In genomic region chr14:20683125-20683895, GRCh38 we compare ENCODE assay signal across 8 cellular contexts. TPM values are rescaled to one million over a fixed set of nuclear protein-coding genes. Genes with fewer than 3 reads are reported as not detected.
DNase-seq lines count a peak whose midpoint lies in the region; ATAC-seq and TF ChIP-seq lines count a peak whose summit lies in the region.

No MANE protein-coding gene starts in this region.

- peaks cover 31% of the 10 kb centered on the region for H3F3A ChIP-seq in DOHH2 (ENCODE audit: control insufficient read depth, insufficient read depth)

- TF ChIP-seq CTCF in DOHH2 (IDR thresholded peaks at IDR 0.05; ENCODE audit: low read depth, low read length, poor library complexity, severe bottlenecking) (no peak), LNCaP clone FGC (IDR thresholded peaks at IDR 0.05; ENCODE audit: control insufficient read depth, extremely low read depth, insufficient read depth) (no peak), uterus (IDR thresholded peaks at IDR 0.05) (peak in 1 of 4 experiments; percentile 19)

- WGBS in right cardiac atrium = under 1% methylated on average over 38 of the region's 38 CpGs

- no peaks in the 10 kb centered on the region for H3K9me2 ChIP-seq in DOHH2 (replicated peaks; ENCODE audit: control insufficient read depth, low read length)

- TF ChIP-seq POLR2A in uterus (IDR thresholded peaks at IDR 0.05) = no peak

- no peaks in the 10 kb centered on the region for H3K79me2 ChIP-seq in DOHH2 (ENCODE audit: control insufficient read depth, low read length)

- peaks cover 44% of the 10 kb centered on the region for H3K4me1 ChIP-seq in DOHH2 (ENCODE audit: control insufficient read depth, low read length)
- peaks cover 6% of the 10 kb centered on the region for H3K4me1 ChIP-seq in right cardiac atrium (ENCODE audit: control insufficient read depth, insufficient read depth, low read length)
- H3K4me1 ChIP-seq in uterus = no peaks in the 10 kb centered on the region

- peak overlapping the region; percentile 95 for H3K4me2 ChIP-seq in DOHH2 (ENCODE audit: low read length)

- peak; percentile 26 for ATAC-seq in GM21825 (IDR thresholded peaks at IDR 0.05; ENCODE audit: unreplicated experiment)
- peak; percentile 63 to 70 for ATAC-seq in right cardiac atrium

- intact Hi-C loops in right cardiac atrium (cut with DNase I) = loop anchor here (5.0 kb wide), 4 partner anchors 51 to 351 kb away; partner anchors contain the start of genes PARP2 (in 2 of the 4) and CCNB1IP1 (in 1 of the 4)
- intact Hi-C loops in uterus (cut with DNase I; ENCODE audit: low total_unique reads) = loop anchor here (2.0 kb wide), 1 partner anchor 69 kb away; no protein-coding TSS in a partner anchor

- DNase-seq in LNCaP clone FGC (ENCODE audit: low read depth) = peak; percentile 79
- DNase-seq in SW 1271 (lab: John Stamatoyannopoulos, UW) = peak; percentile 89 to 93
- peak; percentile 90 for DNase-seq in amniotic epithelial cell (ENCODE audit: low read depth)
- DNase-seq in right cardiac atrium = peak; percentile 78 to 89 (median 86)
- peak; percentile 91 for DNase-seq in putamen (ENCODE audit: low spot score)
- peak; percentile 80 to 83 for DNase-seq in uterus

- H4K20me1 ChIP-seq in DOHH2 (ENCODE audit: control insufficient read depth, insufficient read depth, low read depth, low read length) = no peaks in the 10 kb centered on the region

- H3K36me3 ChIP-seq in DOHH2 (ENCODE audit: control insufficient read depth, low read length) (no peaks in the 10 kb centered on the region), uterus (no peaks in the 10 kb centered on the region)

- H3K4me3 ChIP-seq in DOHH2 (ENCODE audit: low read length) (peak overlapping the region; percentile 96), LNCaP clone FGC (ENCODE audit: low read depth, low read length) (peak overlapping the region; percentile 79), right cardiac atrium (ENCODE audit: low read length) (peak overlapping the region; percentile 81), uterus (peak overlapping the region; percentile 79 to 98)

- H3K9me3 ChIP-seq in DOHH2 (ENCODE audit: control insufficient read depth, insufficient read depth, low read length) (no peaks in the 10 kb centered on the region), right cardiac atrium (ENCODE audit: control insufficient read depth, low read length) (no peaks in the 10 kb centered on the region), uterus (no peaks in the 10 kb centered on the region)

- H3K27ac ChIP-seq in DOHH2 (ENCODE audit: low read depth, low read length) (peak overlapping the region; percentile 76), right cardiac atrium (ENCODE audit: low read length) (peak overlapping the region; percentile 99), uterus (peak overlapping the region; percentile 100)

- H3K27me3 ChIP-seq in DOHH2 (ENCODE audit: control insufficient read depth, low read length) (no peaks in the 10 kb centered on the region; the same call in 1 of the 2 replicates), right cardiac atrium (ENCODE audit: control insufficient read depth, insufficient read depth) (no peaks in the 10 kb centered on the region), uterus (no peaks in the 10 kb centered on the region)

RNA-seq across cellular contexts. Expression of gene RNASE4, which starts 1.1 kb away (rescaled TPM):
- total RNA-seq in right cardiac atrium (10 to 100 TPM; 18.0 to 20.0 (median 19.0) TPM), uterus (100 to 1,000 TPM in 1 of 4 donors, 10 to 100 TPM in 3; 26.3 to 159 (median 76.3) TPM)
- polyA plus RNA-seq in right cardiac atrium = 31.3 TPM

RNA-seq across cellular contexts. Expression of gene ANG, which starts 5.3 kb away (rescaled TPM):
- total RNA-seq in right cardiac atrium = 1 to 10 TPM; 6.1 to 7.9 (median 7.1) TPM
- polyA plus RNA-seq in right cardiac atrium = 11.0 TPM
- total RNA-seq in uterus = 10 to 100 TPM in 3 of 4 donors, 1 to 10 TPM in 1; 4.2 to 20.8 (median 12.2) TPM

RNA-seq across cellular contexts. Expression of gene OR6S1, which starts 41.8 kb away (rescaled TPM):
- total RNA-seq in right cardiac atrium (not detected), uterus (not detected)
- polyA plus RNA-seq in right cardiac atrium = not detected

Comparison
In these comparisons a context has a peak if more than half of its experiments do, and no peak if none do; other contexts are left out.
1. Peak in every context shown above with its lines: DNase-seq, ATAC-seq, H3K4me3 ChIP-seq and H3K27ac ChIP-seq.